ENCODE assay signal across 1 cellular context in genomic region chr4:6782147-6782845, GRCh38.
TF ChIP-seq lines count a peak whose summit lies in the region.

Gene KIAA0232 (plus strand): TSS chr4:6782727. CDS start chr4:6824454, 41,727 bp downstream.

TF ChIP-seq in K562, 482 proteins besides CTCF, POLR2A, EP300 and RAD21 (continued from another document and continues in another):
- TF ChIP-seq E4F1 (CRISPR knock-in tag; IDR thresholded peaks at IDR 0.05; ENCODE audit: borderline replicate concordance) (0 out of 2 replicates have a peak, but pooled peaks have one; percentile 19), KDM4B (IDR thresholded peaks at IDR 0.05; ENCODE audit: borderline replicate concordance in 2 of 2, low read depth in 1 of 2) (peak in 1 of 2 experiments; percentile 20; a peak in 1 of 4 replicates), ZFX (CRISPR knock-in tag; IDR thresholded peaks at IDR 0.05) (no peak), NFIC (IDR thresholded peaks at IDR 0.05) (0 out of 2 replicates have a peak, but pooled peaks have one; percentile 4), EZH2 (IDR thresholded peaks at IDR 0.05; ENCODE audit: borderline replicate concordance, low read depth, low read length) (no peak), MXD1 (CRISPR knock-in tag; IDR thresholded peaks at IDR 0.05; ENCODE audit: borderline replicate concordance, poor library complexity, severe bottlenecking) (no peak), PHB2 (IDR thresholded peaks at IDR 0.05; ENCODE audit: low read depth) (no peak), ID3 (CRISPR knock-in tag; IDR thresholded peaks at IDR 0.05) (no peak), ID3 (tag; IDR thresholded peaks at IDR 0.05) (peak; percentile 81), ZNF79 (CRISPR knock-in tag; IDR thresholded peaks at IDR 0.05; ENCODE audit: low read depth) (no peak), ZBTB12 (CRISPR knock-in tag; IDR thresholded peaks at IDR 0.05) (0 out of 2 replicates have a peak, but pooled peaks have one; percentile 29), THRAP3 (IDR thresholded peaks at IDR 0.05; ENCODE audit: borderline replicate concordance) (no peak), SP2 (IDR thresholded peaks at IDR 0.05; ENCODE audit: extremely low read depth, low read depth, low read length, poor library complexity, severe bottlenecking) (no peak), POLR2AphosphoS5 (IDR thresholded peaks at IDR 0.05; ENCODE audit: control insufficient read depth, insufficient read depth, low read depth, low read length) (no peak; the same call in 1 of the 2 replicates), ZNF583 (CRISPR knock-in tag; IDR thresholded peaks at IDR 0.05) (no peak; the same call in 1 of the 2 replicates), FOSL1 (tag; conservative IDR thresholded peaks at IDR 0.05) (no peak), ZSCAN32 (CRISPR knock-in tag; IDR thresholded peaks at IDR 0.05) (no peak), PCBP2 (IDR thresholded peaks at IDR 0.05; ENCODE audit: low read depth, low read length, poor library complexity, severe bottlenecking) (no peak), MECOM (CRISPR knock-in tag; IDR thresholded peaks at IDR 0.05) (no peak), PHTF2 (CRISPR knock-in tag; IDR thresholded peaks at IDR 0.05) (no peak), RCOR1 (IDR thresholded peaks at IDR 0.05; ENCODE audit: borderline replicate concordance in 1 of 2, low read depth in 2 of 2, low read length in 2 of 2) (peak in 1 of 2 experiments; percentile 37; a peak in 1 of 4 replicates), NONO (IDR thresholded peaks at IDR 0.05; ENCODE audit: low read depth in 2 of 2, low read length in 1 of 2) (peak in 1 of 2 experiments; percentile 51; a peak in 1 of 4 replicates), COPS2 (conservative IDR thresholded peaks at IDR 0.05) (no peak), NFE2 (IDR thresholded peaks at IDR 0.05; ENCODE audit: low read depth) (no peak), TEAD2 (tag; IDR thresholded peaks at IDR 0.05) (no peak), ZNF740 (CRISPR knock-in tag; IDR thresholded peaks at IDR 0.05) (peak; percentile 22; the same call in 1 of the 2 replicates), ZNF740 (tag; IDR thresholded peaks at IDR 0.05) (0 out of 4 replicates have a peak, but pooled peaks of 1 of the 2 experiments have one; percentile 37), MLLT1 (IDR thresholded peaks at IDR 0.05) (no peak), ZBTB1 (CRISPR knock-in tag; IDR thresholded peaks at IDR 0.05; ENCODE audit: borderline replicate concordance, low read depth) (no peak), TAL1 (IDR thresholded peaks at IDR 0.05) (no peak), MXI1 (IDR thresholded peaks at IDR 0.05; ENCODE audit: low read depth, low read length) (peak; percentile 71; the same call in 1 of the 2 replicates), TAF9B (IDR thresholded peaks at IDR 0.05; ENCODE audit: partially characterized antibody) (no peak), ZNF778 (CRISPR knock-in tag; IDR thresholded peaks at IDR 0.05) (no peak), CEBPZ (IDR thresholded peaks at IDR 0.05; ENCODE audit: borderline replicate concordance, low read depth, low read length) (no peak), CBX2 (IDR thresholded peaks at IDR 0.05; ENCODE audit: insufficient read depth, low read length, poor library complexity, severe bottlenecking) (no peak), HMGXB4 (CRISPR knock-in tag; IDR thresholded peaks at IDR 0.05) (no peak; the same call in 1 of the 2 replicates), GABPA (tag; conservative IDR thresholded peaks at IDR 0.05; ENCODE audit: low read depth) (peak; percentile 80), RFX1 (IDR thresholded peaks at IDR 0.05) (peak; percentile 73), TBL1XR1 (IDR thresholded peaks at IDR 0.05; ENCODE audit: low read length in 2 of 2) (peak in 1 of 2 experiments; percentile 28; a peak in 1 of 4 replicates), IRF1 (CRISPR knock-in tag; IDR thresholded peaks at IDR 0.05; ENCODE audit: borderline replicate concordance) (no peak), NCOA4 (IDR thresholded peaks at IDR 0.05; ENCODE audit: partially characterized antibody) (no peak), HDAC6 (IDR thresholded peaks at IDR 0.05; ENCODE audit: low read depth, low read length) (no peak), MAFK (IDR thresholded peaks at IDR 0.05; ENCODE audit: low read length) (no peak), ZNF121 (CRISPR knock-in tag; conservative IDR thresholded peaks at IDR 0.05) (no peak), TEAD1 (CRISPR knock-in tag; IDR thresholded peaks at IDR 0.05) (0 out of 4 replicates have a peak, but pooled peaks of 1 of the 2 experiments have one; percentile 25), ZNF197 (CRISPR knock-in tag; IDR thresholded peaks at IDR 0.05; ENCODE audit: low read depth) (0 out of 2 replicates have a peak, but pooled peaks have one; percentile 9), GABPB1 (CRISPR knock-in tag; IDR thresholded peaks at IDR 0.05) (no peak; the same call in 1 of the 2 replicates), TBP (optimal IDR thresholded peaks at IDR 0.05; ENCODE audit: low read depth, low read length) (peak; percentile 81), ZNF717 (CRISPR knock-in tag; IDR thresholded peaks at IDR 0.05) (no peak), RAD51 (IDR thresholded peaks at IDR 0.05; ENCODE audit: borderline replicate concordance, low read depth) (no peak), SMC3 (conservative IDR thresholded peaks at IDR 0.05; ENCODE audit: insufficient read depth, low read depth, low read length) (0 out of 2 replicates have a peak, but pooled peaks have one; percentile 6), ZNF766 (CRISPR knock-in tag; conservative IDR thresholded peaks at IDR 0.05) (peak; percentile 27; the same call in 1 of the 2 replicates), NCOA6 (IDR thresholded peaks at IDR 0.05) (no peak), ZHX1 (conservative IDR thresholded peaks at IDR 0.05; ENCODE audit: low read length) (no peak), ZNF224 (CRISPR knock-in tag; IDR thresholded peaks at IDR 0.05) (no peak)
